ENCODE assay signal across 9 cellular contexts in genomic region chr7:116953727-116954442, GRCh38. TPM values are rescaled to one million over a fixed set of nuclear protein-coding genes. Genes with fewer than 3 reads are reported as not detected.
DNase-seq lines count a peak whose midpoint lies in the region; ATAC-seq, FAIRE-seq and TF ChIP-seq lines count a peak whose summit lies in the region.
"Had no signal": no experiment of that assay in that cellular context is flagged by ENCODE, and none has a peak within 500 bp of the region (broad histone marks: within the 10 kb centered on the region; RNA-seq: fewer than 3 reads in every experiment).

No MANE protein-coding gene starts in this region.

- peak overlapping the region; percentile 95 for H3K4me3 ChIP-seq in fibroblast of the aortic adventitia (ENCODE audit: low read depth, low read length)
- peak overlapping the region; percentile 88 to 97 for H3K4me3 ChIP-seq in tibial artery

- no peaks in the 10 kb centered on the region for H3K27me3 ChIP-seq in tibial artery

- no peaks in the 10 kb centered on the region for H3K9me3 ChIP-seq in tibial artery

- H3K27ac Mint-ChIP-seq in activated T-helper 1 cell treated with anti-CD3 and anti-CD28 coated beads, Interleukin-12 subunit alpha, Interleukin-12 subunit beta, Interleukin-2, Interleukin-4 antibody, amounts not matched to agents 30 ng/mL and 10 ng/mL and 1 ng/mL, durations not matched to agents 14 hours and 24 hours and 36 hours: peak overlapping the region; percentile 87
- H3K27ac Mint-ChIP-seq in natural killer cell treated with Interleukin-12 subunit alpha and Interleukin-12 subunit beta and Interleukin-15 and Interleukin-18, amount 100 ng/mL, for 72 hours: peak overlapping the region; percentile 68 to 82

- no peaks in the 10 kb centered on the region for H3K36me3 ChIP-seq in tibial artery

- H3K4me3 Mint-ChIP-seq in activated T-helper 1 cell treated with anti-CD3 and anti-CD28 coated beads, Interleukin-12 subunit alpha, Interleukin-12 subunit beta, Interleukin-2, Interleukin-4 antibody, amounts not matched to agents 30 ng/mL and 10 ng/mL and 1 ng/mL, durations not matched to agents 14 hours and 24 hours and 36 hours: peak overlapping the region; percentile 93
- peak overlapping the region; percentile 88 for H3K4me3 Mint-ChIP-seq in natural killer cell treated with Interleukin-12 subunit alpha and Interleukin-12 subunit beta and Interleukin-15 and Interleukin-18, amount 100 ng/mL, for 72 hours

- ATAC-seq in HG03354 (IDR thresholded peaks at IDR 0.05; ENCODE audit: poor library complexity, severe bottlenecking, unreplicated experiment): peak; percentile 52
- ATAC-seq in natural killer cell treated with Interleukin-12 subunit alpha and Interleukin-12 subunit beta and Interleukin-15 and Interleukin-18, amount 100 ng/mL, for 72 hours: peak; percentile 83 to 88

- H3K4me1 Mint-ChIP-seq in activated T-helper 1 cell treated with anti-CD3 and anti-CD28 coated beads, Interleukin-12 subunit alpha, Interleukin-12 subunit beta, Interleukin-2, Interleukin-4 antibody, amounts not matched to agents 30 ng/mL and 10 ng/mL and 1 ng/mL, durations not matched to agents 14 hours and 24 hours and 36 hours (ENCODE audit: low read depth): peaks cover 12% of the 10 kb centered on the region
- H3K4me1 Mint-ChIP-seq in natural killer cell treated with Interleukin-12 subunit alpha and Interleukin-12 subunit beta and Interleukin-15 and Interleukin-18, amount 100 ng/mL, for 72 hours (ENCODE audit: low read depth in 2 of 2): peaks cover 22 to 25% of the 10 kb centered on the region in 2 donors

- intact Hi-C loops in activated T-helper 1 cell treated with anti-CD3 and anti-CD28 coated beads, Interleukin-12 subunit alpha, Interleukin-12 subunit beta, Interleukin-2, Interleukin-4 antibody, amounts not matched to agents 30 ng/mL and 10 ng/mL and 1 ng/mL, durations not matched to agents 14 hours and 24 hours and 36 hours (cut with micrococcal nuclease): loop anchor here (1.0 to 5.0 kb wide), 3 partner anchors 23 to 1228 kb away; partner anchors contain the start of genes CAPZA2 and LSM8
- intact Hi-C loops in tibial artery (cut with DNase I; ENCODE audit: low total_unique reads): no loop called here

- peak; percentile 33 for DNase-seq in CMK (ENCODE audit: low read depth)
- DNase-seq in GM19239 (ENCODE audit: insufficient read length, low spot score): peak; percentile 51
- peak; percentile 35 for DNase-seq in NCI-H748 treated with DMSO at 0.1 percent for 48 hours (lab: John Stamatoyannopoulos, UW)
- DNase-seq in activated T-helper 1 cell treated with anti-CD3 and anti-CD28 coated beads, Interleukin-12 subunit alpha, Interleukin-12 subunit beta, Interleukin-2, Interleukin-4 antibody, amounts not matched to agents 30 ng/mL and 10 ng/mL and 1 ng/mL, durations not matched to agents 14 hours and 24 hours and 36 hours (ENCODE audit: low spot score): no peak
- DNase-seq in fibroblast of the aortic adventitia (ENCODE audit: low read depth): peak; percentile 79
- DNase-seq in natural killer cell treated with Interleukin-12 subunit alpha and Interleukin-12 subunit beta and Interleukin-15 and Interleukin-18, amount 100 ng/mL, for 72 hours (ENCODE audit: low spot score): peak; percentile 65
- DNase-seq in tibial artery: peak; percentile 50 to 81

- no peaks in the 10 kb centered on the region for H3K9me3 Mint-ChIP-seq in activated T-helper 1 cell treated with anti-CD3 and anti-CD28 coated beads, Interleukin-12 subunit alpha, Interleukin-12 subunit beta, Interleukin-2, Interleukin-4 antibody, amounts not matched to agents 30 ng/mL and 10 ng/mL and 1 ng/mL, durations not matched to agents 14 hours and 24 hours and 36 hours
- H3K9me3 Mint-ChIP-seq in natural killer cell treated with Interleukin-12 subunit alpha and Interleukin-12 subunit beta and Interleukin-15 and Interleukin-18, amount 100 ng/mL, for 72 hours: no peaks in the 10 kb centered on the region

- no peak for TF ChIP-seq CTCF in fibroblast of the aortic adventitia (IDR thresholded peaks at IDR 0.05; ENCODE audit: insufficient read depth, low read length)
- TF ChIP-seq CTCF in tibial artery (IDR thresholded peaks at IDR 0.05): peak in 1 of 2 experiments; percentile 2

- peaks cover 0 to 59% (median 20%) of the 10 kb centered on the region in 4 donors for H3K4me1 ChIP-seq in tibial artery

- peak overlapping the region; percentile 100 for H3K27ac ChIP-seq in tibial artery

- peaks cover 12% of the 10 kb centered on the region for H3K27me3 Mint-ChIP-seq in activated T-helper 1 cell treated with anti-CD3 and anti-CD28 coated beads, Interleukin-12 subunit alpha, Interleukin-12 subunit beta, Interleukin-2, Interleukin-4 antibody, amounts not matched to agents 30 ng/mL and 10 ng/mL and 1 ng/mL, durations not matched to agents 14 hours and 24 hours and 36 hours (ENCODE audit: insufficient read depth)
- peaks cover 6 to 10% of the 10 kb centered on the region in 2 donors for H3K27me3 Mint-ChIP-seq in natural killer cell treated with Interleukin-12 subunit alpha and Interleukin-12 subunit beta and Interleukin-15 and Interleukin-18, amount 100 ng/mL, for 72 hours

- FAIRE-seq in GM19239 (lab: Jason Lieb, UNC): no peak
- FAIRE-seq: colon had no signal

- peaks cover 4% of the 10 kb centered on the region for H3K36me3 Mint-ChIP-seq in activated T-helper 1 cell treated with anti-CD3 and anti-CD28 coated beads, Interleukin-12 subunit alpha, Interleukin-12 subunit beta, Interleukin-2, Interleukin-4 antibody, amounts not matched to agents 30 ng/mL and 10 ng/mL and 1 ng/mL, durations not matched to agents 14 hours and 24 hours and 36 hours (ENCODE audit: low read depth)
- no peaks in the 10 kb centered on the region for H3K36me3 Mint-ChIP-seq in natural killer cell treated with Interleukin-12 subunit alpha and Interleukin-12 subunit beta and Interleukin-15 and Interleukin-18, amount 100 ng/mL, for 72 hours

RNA-seq across cellular contexts. Expression of gene ST7, which starts 0.6 kb away (rescaled TPM):
- 4.5 and 5.8 TPM in 2 replicates for total RNA-seq in activated T-helper 1 cell treated with anti-CD3 and anti-CD28 coated beads, Interleukin-12 subunit alpha, Interleukin-12 subunit beta, Interleukin-2, Interleukin-4 antibody, amounts not matched to agents 30 ng/mL and 10 ng/mL and 1 ng/mL, durations not matched to agents 14 hours and 24 hours and 36 hours
- 16.4 and 22.7 TPM in 2 replicates for total RNA-seq in fibroblast of the aortic adventitia (ENCODE audit: low replicate concordance)
- total RNA-seq in natural killer cell treated with Interleukin-12 subunit alpha and Interleukin-12 subunit beta and Interleukin-15 and Interleukin-18, amount 100 ng/mL, for 72 hours: 1 to 10 TPM; 7.6 to 9.8 TPM
